ENCODE assay signal across 8 cellular contexts in the genomic region with DNA sequence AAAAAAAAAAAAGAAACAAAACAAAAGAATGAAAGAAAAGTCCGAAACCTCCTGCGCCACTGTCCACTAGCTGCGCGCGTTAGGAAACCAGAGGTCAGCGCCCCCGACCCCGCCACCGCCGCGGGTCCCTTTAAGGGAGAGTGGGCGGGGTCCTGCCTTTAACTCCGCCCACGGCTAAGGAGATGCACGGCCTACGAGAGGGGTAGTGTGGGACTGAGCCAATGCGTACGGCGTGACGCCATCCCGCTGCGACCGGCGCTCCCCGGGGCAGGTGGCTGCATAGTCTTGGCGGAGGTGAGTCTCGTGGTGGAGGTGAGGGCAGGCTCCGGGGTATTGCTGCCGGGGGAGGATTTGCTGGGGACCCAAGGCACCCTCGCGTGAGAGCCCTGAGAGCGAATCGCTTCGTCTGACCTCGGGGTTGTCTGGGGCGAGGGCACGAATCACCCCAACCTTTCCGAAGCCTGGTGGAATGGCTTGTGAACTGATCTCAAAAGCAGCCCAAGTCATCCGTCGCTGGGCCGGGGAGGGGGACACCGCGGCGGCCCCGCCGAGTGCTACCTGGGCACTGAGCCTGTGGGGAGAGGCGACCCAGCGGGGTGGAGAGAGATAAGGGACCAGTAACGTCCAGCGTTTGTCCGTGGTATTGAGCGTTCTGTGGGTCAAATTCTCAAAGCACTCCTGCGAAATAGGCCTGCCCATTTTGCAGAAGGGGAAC. TPM values are rescaled to one million over a fixed set of nuclear protein-coding genes. Genes with fewer than 3 reads are reported as not detected.
A peak's percentile ranks its signal among the peaks of the same experiment; 100 is the strongest.
DNase-seq lines count a peak whose midpoint lies in the region; ATAC-seq, FAIRE-seq and TF ChIP-seq lines count a peak whose summit lies in the region.

Gene MRPS17, plus strand, starts transcription at position 241 of the 715 bp plus-strand sequence. CDS start 1,319 bp downstream, outside the sequence.

- no peaks in the 10 kb centered on the region for H4K20me1 ChIP-seq in mammary epithelial cell (ENCODE audit: insufficient read depth, low read length)

- peak within 1 kb of the TSS; percentile 89 for H3K9ac ChIP-seq in mammary epithelial cell (ENCODE audit: insufficient read depth, low read length)

- CTCF ChIA-PET in AG04450 (lab: Charles Lee) = interaction anchor here (0.9 kb wide), 1 partner anchor 12 kb away, joined by 3 read pairs; no protein-coding TSS in a partner anchor
- CTCF ChIA-PET in mammary epithelial cell (lab: Charles Lee; ENCODE audit: low non-redundant PET) = no interaction called here

- dilution Hi-C loops in mammary epithelial cell (cut with HindIII; ENCODE audit: low sequenced_read_pairs) = no loop called here

- H3K4me1 ChIP-seq in mammary epithelial cell (ENCODE audit: insufficient read depth, low read length) (peaks cover 4% of the 10 kb centered on the region), small intestine (ENCODE audit: control insufficient read depth in 2 of 2, insufficient read depth in 1 of 2, low read depth in 1 of 2, low read length in 1 of 2) (no peaks in the 10 kb centered on the region)

- intact Hi-C loops in mammary epithelial cell (cut with micrococcal nuclease) = loop anchor here (2.0 kb wide), 1 partner anchor 13 kb away; the partner anchor contains the start of gene NIPSNAP2

- ATAC-seq in GM18873 (IDR thresholded peaks at IDR 0.05; ENCODE audit: low FRiP score, unreplicated experiment) = peak; percentile 99
- ATAC-seq in HG03135 (IDR thresholded peaks at IDR 0.05; ENCODE audit: unreplicated experiment) = peak; percentile 100

- peak within 1 kb of the TSS; percentile 87 for H2AFZ ChIP-seq in mammary epithelial cell (ENCODE audit: low read depth, low read length)

- H3K4me2 ChIP-seq in mammary epithelial cell (ENCODE audit: insufficient read depth, low read depth, low read length) = peak within 1 kb of the TSS; percentile 68

- 0 out of 2 replicates have a peak, but pooled peaks have one; percentile 0 for TF ChIP-seq CTCF in AG04450 (IDR thresholded peaks at IDR 0.05; ENCODE audit: low read depth, low read length)
- no peak for TF ChIP-seq CTCF in WI38 (IDR thresholded peaks at IDR 0.05; ENCODE audit: low read depth, low read length)
- TF ChIP-seq CTCF in mammary epithelial cell (conservative IDR thresholded peaks at IDR 0.05 in 1 of 2, IDR thresholded peaks at IDR 0.05 in 1 of 2; ENCODE audit: extremely low read depth in 1 of 2, insufficient read depth in 1 of 2, low read depth in 1 of 2, low read length in 2 of 2) = no peak

- H3K27ac ChIP-seq in AG04450 (ENCODE audit: low read depth, low read length) = peak within 1 kb of the TSS; percentile 21
- peak within 1 kb of the TSS; percentile 75 for H3K27ac ChIP-seq in mammary epithelial cell (ENCODE audit: insufficient read depth, low read depth, low read length)
- peak within 1 kb of the TSS; percentile 73 to 87 for H3K27ac ChIP-seq in small intestine (ENCODE audit: low read depth in 1 of 2, low read length in 1 of 2)

- in situ Hi-C loops in mammary epithelial cell (cut with MboI; ENCODE audit: low sequenced_read_pairs in 2 of 2) = loop anchor here in 1 of 2 donors (25.0 kb wide), 1 partner anchor 314 kb away; no protein-coding TSS in a partner anchor

- BruUV-seq in mammary epithelial cell (replicated peaks; lab: Mats Ljungman, UMichigan) = TSS peak; percentile 48

- WGBS in mammary epithelial cell (ENCODE audit: low coverage, missing lambda C conversion rate) = 0% methylated on average over 2 of the region's 53 CpGs
- WGBS in small intestine, 3 donors = 0 to 1% (median 1%) methylated on average over 45 to 53 of the region's 53 CpGs

- no peaks in the 10 kb centered on the region for H3K27me3 ChIP-seq in AG04450 (ENCODE audit: control insufficient read depth, insufficient read depth, low read length)
- no peaks in the 10 kb centered on the region for H3K27me3 ChIP-seq in mammary epithelial cell (ENCODE audit: insufficient read depth, low read length)
- no peaks in the 10 kb centered on the region for H3K27me3 ChIP-seq in small intestine (ENCODE audit: control insufficient read depth in 2 of 2, insufficient read depth in 2 of 2, low read length in 2 of 2)

- FAIRE-seq in small intestine (lab: Jason Lieb, UNC) = no peak

- H3K79me2 ChIP-seq in mammary epithelial cell (ENCODE audit: insufficient read depth, low read length) = peaks cover 26% of the 10 kb centered on the region

- H3K9me3 ChIP-seq in AG04450 (ENCODE audit: control insufficient read depth, insufficient read depth, low read length) = peaks cover 3% of the 10 kb centered on the region; the same call in 1 of the 2 replicates
- no peaks in the 10 kb centered on the region for H3K9me3 ChIP-seq in mammary epithelial cell (replicated peaks; ENCODE audit: insufficient read depth, low read length)
- no peaks in the 10 kb centered on the region for H3K9me3 ChIP-seq in small intestine (ENCODE audit: control insufficient read depth, low read depth)

- H3K4me3 ChIP-seq in AG04450 (ENCODE audit: low read depth, low read length) (peak within 1 kb of the TSS; percentile 97), WI38 (ENCODE audit: low read depth, low read length) (peak within 1 kb of the TSS; percentile 95), mammary epithelial cell (replicated peaks in 1 of 3; ENCODE audit: insufficient read depth in 1 of 3, low read depth in 2 of 3, low read length in 3 of 3) (peak within 1 kb of the TSS; percentile 68 to 90 (median 77)), small intestine (ENCODE audit: low read depth in 1 of 2, low read length in 2 of 2) (peak within 1 kb of the TSS; percentile 67 to 83)

- POLR2A ChIA-PET in AG04450 (lab: Yijun Ruan, JAX) = interaction anchor here (0.6 to 0.7 kb wide), 2 partner anchors 11 to 22 kb away, joined by 5 to 7 read pairs; no protein-coding TSS in a partner anchor

- H3K36me3 ChIP-seq in mammary epithelial cell (ENCODE audit: insufficient read depth, low read length) = peaks cover 7% of the 10 kb centered on the region
- H3K36me3 ChIP-seq in small intestine (ENCODE audit: control insufficient read depth in 2 of 2, insufficient read depth in 2 of 2, low read length in 2 of 2) = peaks cover 0 to 4% of the 10 kb centered on the region in 2 donors

- DNase-seq in AG04450 (ENCODE audit: low read depth, low spot score) = peak; percentile 37
- peak; percentile 90 for DNase-seq in NCI-H2196 treated with DMSO at 0.1 percent for 48 hours (lab: John Stamatoyannopoulos, UW; ENCODE audit: unreplicated experiment)
- peak; percentile 87 for DNase-seq in mammary epithelial cell
- DNase-seq in iPS-NIHi11 (ENCODE audit: low spot score) = peak; percentile 100
- peak; percentile 93 for DNase-seq in small intestine

RNA-seq across cellular contexts. Expression of gene MRPS17, which starts in this region (rescaled TPM):
- polyA plus RNA-seq in AG04450 (2011; rRNA removed) = 13.1 and 14.9 TPM in 2 replicates
- 4.9 and 5.7 TPM in 2 replicates for polyA minus RNA-seq in AG04450 (2011; rRNA and poly(A)+ RNA removed)
- 10 to 100 TPM; 21.8 to 33.8 TPM for total RNA-seq in mammary epithelial cell
- 25.1 TPM for polyA plus RNA-seq in mammary epithelial cell
- 0.47 TPM for polyA minus RNA-seq in mammary epithelial cell
- 10 to 100 TPM; 11.3 to 14.9 (median 12.5) TPM for polyA plus RNA-seq in small intestine

Comparison
In these comparisons a context has a peak if more than half of its experiments do, and no peak if none do; other contexts are left out.
1. Peak in every context shown above with its lines: DNase-seq, ATAC-seq, H3K4me3 ChIP-seq and H3K27ac ChIP-seq.
2. DNase-seq: peak in every context shown above with its lines; median percentile 100 in iPS-NIHi11; 93 in small intestine; 90 in NCI-H2196 treated with DMSO at 0.1 percent for 48 hours; 87 in mammary epithelial cell; 37 in AG04450.
3. H3K27ac ChIP-seq: peak in every context shown above with its lines; median percentile 80 in small intestine; 75 in mammary epithelial cell; 21 in AG04450.